In the genomic region with DNA sequence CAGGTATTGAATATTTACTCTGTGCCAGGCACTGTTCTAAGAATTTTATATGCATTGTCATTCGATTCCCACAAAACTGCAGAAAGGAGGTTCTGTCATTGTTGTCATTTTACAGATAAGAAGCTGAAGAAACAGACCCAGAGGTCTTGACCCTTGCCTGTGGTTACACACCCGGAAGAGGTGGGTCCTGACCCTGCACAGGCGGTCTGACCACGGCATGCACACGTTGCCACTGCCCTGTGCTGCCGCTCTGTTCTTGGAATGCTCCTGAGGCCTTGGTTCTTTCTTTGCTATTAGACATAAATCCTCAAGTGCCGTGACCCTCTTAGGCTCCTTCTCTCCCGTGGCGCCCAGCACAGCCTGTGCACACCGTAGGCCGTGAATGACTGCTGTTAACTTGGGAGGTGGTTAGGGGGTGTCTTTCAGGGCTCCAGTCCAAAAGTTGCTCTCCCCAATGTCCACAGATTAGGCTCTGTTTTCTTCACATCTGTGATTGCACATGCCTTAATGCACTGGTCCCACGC, we compare ENCODE assay signal across 16 cellular contexts.
DNase-seq lines count a peak whose midpoint lies in the region; ATAC-seq, FAIRE-seq and TF ChIP-seq lines count a peak whose summit lies in the region.
"Had no signal": no experiment of that assay in that cellular context is flagged by ENCODE, and none has a peak within 500 bp of the region (broad histone marks: within the 10 kb centered on the region; RNA-seq: fewer than 3 reads in every experiment).

No MANE protein-coding gene starts in this region.

- TF ChIP-seq POLR2A in GM12878 (IDR thresholded peaks at IDR 0.05; ENCODE audit: low read depth, low read length), result no peak

- no peak overlapping the region for H3K9ac ChIP-seq in GM12878 (ENCODE audit: control insufficient read depth, insufficient read depth, low read length)

- peaks cover 51% of the 10 kb centered on the region for H3K4me1 Mint-ChIP-seq in activated naive CD8-positive, alpha-beta T cell treated with anti-CD3 and anti-CD28 coated beads, Interleukin-2, amount 50 U/mL, for 24 hours
- H3K4me1 Mint-ChIP-seq in activated naive CD8-positive, alpha-beta T cell treated with anti-CD3 and anti-CD28 coated beads for 36 hours, result peaks cover 31% of the 10 kb centered on the region
- H3K4me1 Mint-ChIP-seq in CD4-positive, alpha-beta T cell (ENCODE audit: low read depth), result peaks cover 41% of the 10 kb centered on the region
- H3K4me1 Mint-ChIP-seq: mesothelial cell of epicardium had no signal

- H3K4me2 ChIP-seq in PC-9 (peak overlapping the region; percentile 65), GM12878 (ENCODE audit: control insufficient read depth, insufficient read depth) (peak overlapping the region; percentile 59)

- 69% methylated on average over 12 of the region's 12 CpGs for WGBS in GM12878 (ENCODE audit: insufficient coverage, insufficient replicate concordance, low lambda C conversion rate, missing lambda C conversion rate)

- in situ Hi-C loops in GM12878 (cut with MboI), result no loop called here

- no peak overlapping the region for H3K27ac Mint-ChIP-seq in activated naive CD8-positive, alpha-beta T cell treated with anti-CD3 and anti-CD28 coated beads, Interleukin-2, amount 50 U/mL, for 24 hours
- H3K27ac Mint-ChIP-seq in activated naive CD8-positive, alpha-beta T cell treated with anti-CD3 and anti-CD28 coated beads for 36 hours, result no peak overlapping the region
- no peak overlapping the region for H3K27ac Mint-ChIP-seq in CD4-positive, alpha-beta T cell
- H3K27ac Mint-ChIP-seq: activated naive CD4-positive, alpha-beta T cell treated with anti-CD3 and anti-CD28 coated beads, Interleukin-2, amount 10 ng/mL, durations not matched to agents 7 days and 5 days; mesothelial cell of epicardium had no signal

- no peak overlapping the region for H2AFZ ChIP-seq in PC-9
- H2AFZ ChIP-seq in GM12878 (ENCODE audit: control insufficient read depth, low read depth, low read length), result peak overlapping the region; percentile 39

- H3K36me3 ChIP-seq in PC-9 (ENCODE audit: low read depth) (no peaks in the 10 kb centered on the region), GM12878 (ENCODE audit: control insufficient read depth in 2 of 2, insufficient read depth in 2 of 2, low read length in 1 of 2) (no peaks in the 10 kb centered on the region), upper lobe of right lung (no peaks in the 10 kb centered on the region)
- H3K36me3 ChIP-seq: pancreas had no signal

- no peaks in the 10 kb centered on the region for H3K27me3 Mint-ChIP-seq in activated naive CD8-positive, alpha-beta T cell treated with anti-CD3 and anti-CD28 coated beads, Interleukin-2, amount 50 U/mL, for 24 hours
- no peaks in the 10 kb centered on the region for H3K27me3 Mint-ChIP-seq in activated naive CD8-positive, alpha-beta T cell treated with anti-CD3 and anti-CD28 coated beads for 36 hours
- H3K27me3 Mint-ChIP-seq in CD4-positive, alpha-beta T cell, result no peaks in the 10 kb centered on the region

- H3K27ac ChIP-seq in PC-9, result peak overlapping the region; percentile 96
- H3K27ac ChIP-seq in GM12878 (ENCODE audit: control insufficient read depth, insufficient read depth), result peak overlapping the region; percentile 34; the same call in 1 of the 2 replicates
- H3K27ac ChIP-seq in upper lobe of right lung, result no peak overlapping the region
- no peak overlapping the region for H3K27ac ChIP-seq in CD4-positive, alpha-beta T cell (ENCODE audit: low read depth, low read length)
- H3K27ac ChIP-seq: pancreas had no signal

- H3K4me3 Mint-ChIP-seq in activated naive CD8-positive, alpha-beta T cell treated with anti-CD3 and anti-CD28 coated beads, Interleukin-2, amount 50 U/mL, for 24 hours, result no peak overlapping the region
- H3K4me3 Mint-ChIP-seq in activated naive CD8-positive, alpha-beta T cell treated with anti-CD3 and anti-CD28 coated beads for 36 hours, result no peak overlapping the region
- no peak overlapping the region for H3K4me3 Mint-ChIP-seq in CD4-positive, alpha-beta T cell
- H3K4me3 Mint-ChIP-seq: activated naive CD4-positive, alpha-beta T cell treated with anti-CD3 and anti-CD28 coated beads, Interleukin-2, amount 10 ng/mL, durations not matched to agents 7 days and 5 days; mesothelial cell of epicardium had no signal

- H3K36me3 Mint-ChIP-seq in activated naive CD8-positive, alpha-beta T cell treated with anti-CD3 and anti-CD28 coated beads, Interleukin-2, amount 50 U/mL, for 24 hours (ENCODE audit: low read depth), result peaks cover 25% of the 10 kb centered on the region
- H3K36me3 Mint-ChIP-seq in activated naive CD8-positive, alpha-beta T cell treated with anti-CD3 and anti-CD28 coated beads for 36 hours, result peaks cover 23% of the 10 kb centered on the region
- H3K36me3 Mint-ChIP-seq in CD4-positive, alpha-beta T cell (ENCODE audit: low read depth), result peaks cover 12% of the 10 kb centered on the region

- H3K4me1 ChIP-seq in PC-9 (replicated peaks; ENCODE audit: insufficient read depth) (peaks cover 71% of the 10 kb centered on the region), GM12878 (ENCODE audit: control insufficient read depth, insufficient read depth, low read length) (peaks cover 49% of the 10 kb centered on the region), upper lobe of right lung (peaks cover 24% of the 10 kb centered on the region)
- H3K4me1 ChIP-seq: pancreas had no signal

- RAD21 ChIA-PET in GM12878 (lab: Charles Lee; ENCODE audit: unreplicated experiment), result no interaction called here

- ATAC-seq in activated naive CD8-positive, alpha-beta T cell treated with anti-CD3 and anti-CD28 coated beads, Interleukin-2, amount 50 U/mL, for 24 hours, result no peak
- ATAC-seq in GM12878 (no peak), upper lobe of right lung (peak; percentile 54), HG03521 (IDR thresholded peaks at IDR 0.05; ENCODE audit: unreplicated experiment) (no peak), GM19328 (IDR thresholded peaks at IDR 0.05; ENCODE audit: unreplicated experiment) (no peak)
- ATAC-seq in CD4-positive, alpha-beta T cell (ENCODE audit: poor library complexity), result no peak
- ATAC-seq: pancreas had no signal

- TF ChIP-seq EP300 in GM12878 (IDR thresholded peaks at IDR 0.05; ENCODE audit: borderline replicate concordance in 1 of 2, control insufficient read depth in 1 of 2, low read depth in 2 of 2, low read length in 2 of 2), result no peak

- H3K4me3 ChIP-seq in PC-9 (no peak overlapping the region), GM12878 (no peak overlapping the region), upper lobe of right lung (no peak overlapping the region)
- H3K4me3 ChIP-seq: pancreas had no signal

- H3K9me3 ChIP-seq in PC-9 (ENCODE audit: insufficient read depth, low read depth) (no peaks in the 10 kb centered on the region), GM12878 (replicated peaks; ENCODE audit: control insufficient read depth, insufficient read depth, low read length) (no peaks in the 10 kb centered on the region; the same call in 2 of the 3 replicates), upper lobe of right lung (no peaks in the 10 kb centered on the region)
- H3K9me3 ChIP-seq in CD4-positive, alpha-beta T cell (ENCODE audit: control insufficient read depth, low read length), result no peaks in the 10 kb centered on the region
- H3K9me3 ChIP-seq: pancreas had no signal

- TF ChIP-seq RAD21 in GM12878 (IDR thresholded peaks at IDR 0.05; ENCODE audit: insufficient read depth, low read depth, low read length), result no peak

- POLR2A ChIA-PET in PC-9 (lab: Charles Lee; ENCODE audit: unreplicated experiment), result interaction anchor here (0.6 kb wide), 2 partner anchors 52 to 200 kb away, joined by 5 to 6 read pairs; no protein-coding TSS in a partner anchor
- POLR2A ChIA-PET in GM12878 (lab: Charles Lee), result no interaction called here
- POLR2A ChIA-PET in CD4-positive, alpha-beta T cell (lab: Charles Lee), result no interaction called here

- intact Hi-C loops in PC-9 (cut with micrococcal nuclease; ENCODE audit: unreplicated experiment) (no loop called here), GM12878 (cut with micrococcal nuclease; ENCODE audit: unreplicated experiment) (no loop called here), upper lobe of right lung (cut with DNase I) (no loop called here)
- intact Hi-C loops in CD4-positive, alpha-beta T cell (cut with DNase I, micrococcal nuclease), result no loop called here

- no peak for FAIRE-seq in GM12878 (lab: Jason Lieb, UNC)
- FAIRE-seq: pancreas, TTC549 had no signal

- CTCF ChIA-PET in PC-9 (lab: Charles Lee) (no interaction called here), GM12878 (lab: Yijun Ruan, JAX) (interaction anchor here (1.3 kb wide), 1 partner anchor 10 kb away, joined by 3 read pairs; no protein-coding TSS in a partner anchor)
- CTCF ChIA-PET in CD4-positive, alpha-beta T cell (lab: Charles Lee), result no interaction called here

- no peaks in the 10 kb centered on the region for H3K9me3 Mint-ChIP-seq in activated naive CD8-positive, alpha-beta T cell treated with anti-CD3 and anti-CD28 coated beads, Interleukin-2, amount 50 U/mL, for 24 hours
- peaks cover 3% of the 10 kb centered on the region for H3K9me3 Mint-ChIP-seq in activated naive CD8-positive, alpha-beta T cell treated with anti-CD3 and anti-CD28 coated beads for 36 hours
- H3K9me3 Mint-ChIP-seq in CD4-positive, alpha-beta T cell, result no peaks in the 10 kb centered on the region
- H3K9me3 Mint-ChIP-seq: mesothelial cell of epicardium had no signal

- H4K20me1 ChIP-seq in PC-9 (ENCODE audit: insufficient read depth) (no peaks in the 10 kb centered on the region), GM12878 (ENCODE audit: control insufficient read depth, insufficient read depth) (no peaks in the 10 kb centered on the region)

- TF ChIP-seq CTCF in PC-9 (conservative IDR thresholded peaks at IDR 0.05) (no peak), GM12878 (IDR thresholded peaks at IDR 0.05 in 2 of 3, conservative IDR thresholded peaks at IDR 0.05 in 1 of 3; ENCODE audit: control insufficient read depth in 2 of 3, extremely low read depth in 1 of 3, insufficient read depth in 1 of 3, low read depth in 3 of 3, low read length in 3 of 3) (no peak), upper lobe of right lung (IDR thresholded peaks at IDR 0.05) (no peak)
- TF ChIP-seq CTCF in CD4-positive, alpha-beta T cell (IDR thresholded peaks at IDR 0.05), result no peak

- BruUV-seq in PC-9 (replicated peaks; lab: Mats Ljungman, UMichigan) (no TSS peak), GM12878 (replicated peaks; lab: Mats Ljungman, UMichigan) (no TSS peak)

- SMC1A ChIA-PET in GM12878 (lab: Charles Lee; ENCODE audit: uncharacterized antibody, unreplicated experiment), result no interaction called here

- H3F3A ChIP-seq in PC-9 (ENCODE audit: insufficient read depth, low read depth), result peaks cover 49% of the 10 kb centered on the region

- no peaks in the 10 kb centered on the region for H3K79me2 ChIP-seq in PC-9 (ENCODE audit: low read depth)
- H3K79me2 ChIP-seq in GM12878 (ENCODE audit: control insufficient read depth, insufficient read depth, low read length), result no peaks in the 10 kb centered on the region

- DNase-seq in activated naive CD8-positive, alpha-beta T cell treated with anti-CD3 and anti-CD28 coated beads, Interleukin-2, amount 50 U/mL, for 24 hours, result peak; percentile 14
- DNase-seq in activated naive CD8-positive, alpha-beta T cell treated with anti-CD3 and anti-CD28 coated beads for 36 hours, result no peak
- DNase-seq in PC-9, result peak; percentile 81 to 90
- DNase-seq in GM12878 (ENCODE audit: low read depth, low spot score), result no peak
- DNase-seq in upper lobe of right lung, result no peak
- DNase-seq in CD4-positive, alpha-beta T cell, result no peak
- DNase-seq: activated naive CD4-positive, alpha-beta T cell treated with anti-CD3 and anti-CD28 coated beads, Interleukin-2, amount 10 ng/mL, durations not matched to agents 7 days and 5 days; foreskin melanocyte; NCI-H524 treated with DMSO at 0.1 percent for 48 hours; pancreas; SHP77 treated with DMSO at 0.1 percent for 48 hours; substantia nigra had no signal

- no peaks in the 10 kb centered on the region for H3K9me2 ChIP-seq in PC-9 (ENCODE audit: insufficient read depth)

- H3K27me3 ChIP-seq in PC-9 (ENCODE audit: insufficient read depth, low read depth) (no peaks in the 10 kb centered on the region), GM12878 (replicated peaks in 1 of 2; ENCODE audit: control insufficient read depth in 2 of 2, insufficient read depth in 2 of 2, low read length in 1 of 2) (no peaks in the 10 kb centered on the region), upper lobe of right lung (no peaks in the 10 kb centered on the region)
- no peaks in the 10 kb centered on the region for H3K27me3 ChIP-seq in CD4-positive, alpha-beta T cell (ENCODE audit: control insufficient read depth, insufficient read depth, low read length)
- H3K27me3 ChIP-seq: pancreas had no signal

Comparison
In these comparisons a context has a peak if more than half of its experiments do, and no peak if none do; other contexts are left out.
1. DNase-seq: peak in activated naive CD8-positive, alpha-beta T cell treated with anti-CD3 and anti-CD28 coated beads, Interleukin-2, amount 50 U/mL, for 24 hours (single experiment) and PC-9 (2 of 2); none in activated naive CD8-positive, alpha-beta T cell treated with anti-CD3 and anti-CD28 coated beads for 36 hours (single experiment), GM12878 (single experiment), upper lobe of right lung (single experiment) and CD4-positive, alpha-beta T cell (0 of 10).
2. H3K27ac ChIP-seq: peak in PC-9 (single experiment) and GM12878 (single experiment); none in upper lobe of right lung (single experiment) and CD4-positive, alpha-beta T cell (single experiment).